Comparison of ENCODE assay signal across 24 cellular contexts in the genomic region with DNA sequence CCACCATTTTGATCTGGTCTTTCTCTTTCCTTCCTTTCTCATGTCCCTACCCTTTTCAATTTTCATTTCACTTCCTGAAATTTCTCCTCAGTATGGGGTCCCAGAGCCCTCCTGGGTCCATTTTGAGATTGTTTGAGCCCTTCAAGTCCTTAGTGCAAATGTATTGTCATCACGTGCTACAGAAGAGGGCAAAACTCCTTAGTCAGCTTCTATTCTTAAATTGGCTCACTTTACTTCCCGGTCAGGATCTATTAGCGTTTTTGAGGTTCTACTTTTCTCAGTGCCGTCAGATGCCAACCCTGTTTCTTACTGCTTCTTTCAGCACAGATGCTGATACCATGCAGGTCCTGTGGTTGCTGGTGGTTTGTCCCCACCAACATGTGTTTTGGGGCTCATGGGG. TPM values are rescaled to one million over a fixed set of nuclear protein-coding genes. Genes with fewer than 3 reads are reported as not detected.
DNase-seq lines count a peak whose midpoint lies in the region; ATAC-seq and TF ChIP-seq lines count a peak whose summit lies in the region.
"Had no signal": no experiment of that assay in that cellular context is flagged by ENCODE, and none has a peak within 500 bp of the region (broad histone marks: within the 10 kb centered on the region; RNA-seq: fewer than 3 reads in every experiment).

No MANE protein-coding gene starts in this region.

- H3K36me3 Mint-ChIP-seq in stimulated activated naive CD8-positive, alpha-beta T cell treated with anti-CD3 and anti-CD28 coated beads, Interleukin-15, Interleukin-2, amounts not matched to agents 100 ng/mL and 50 ng/mL, for 24 hours (ENCODE audit: low read depth), result peaks cover 58% of the 10 kb centered on the region
- H3K36me3 Mint-ChIP-seq in T-helper 17 cell (ENCODE audit: low read depth) (peaks cover 7% of the 10 kb centered on the region), chondrocyte (ENCODE audit: low read depth) (peaks cover 32% of the 10 kb centered on the region)
- H3K36me3 Mint-ChIP-seq in stimulated activated naive B cell treated with anti-CD40 and anti-IgM and Interleukin-4, amounts not matched to agents 10 μg/mL and 1 μg/mL and 100 μg/mL, for 72 hours, result peaks cover 24 to 38% of the 10 kb centered on the region in 2 donors

- no peak for DNase-seq in stimulated activated naive CD8-positive, alpha-beta T cell treated with anti-CD3 and anti-CD28 coated beads, Interleukin-15, Interleukin-2, amounts not matched to agents 100 U/mL and 50 U/mL, for 24 hours
- no peak for DNase-seq in T-helper 17 cell
- no peak for DNase-seq in chondrocyte (ENCODE audit: low spot score)
- DNase-seq in kidney glomerular epithelial cell (lab: John Stamatoyannopoulos, UW), result no peak
- DNase-seq in stimulated activated naive B cell treated with anti-CD40 and anti-IgM and Interleukin-4, amounts not matched to agents 10 μg/mL and 1 μg/mL and 100 μg/mL, for 72 hours, result no peak
- DNase-seq: CD8-positive, alpha-beta memory T cell; DMS 273 treated with DMSO at 0.1 percent for 48 hours; DMS79; EL; GDM1; H7; NCI-H1048; NCI-H1417 treated with DMSO at 0.1 percent for 48 hours; NCI-H1694 treated with DMSO at 0.1 percent for 48 hours; NCI-H2081; NCI-H226; NCI-H510A; NCI-H69; Right ventricle myocardium superior; RPMI8226 had no signal

- no peaks in the 10 kb centered on the region for H3K27me3 Mint-ChIP-seq in stimulated activated naive CD8-positive, alpha-beta T cell treated with anti-CD3 and anti-CD28 coated beads, Interleukin-15, Interleukin-2, amounts not matched to agents 100 ng/mL and 50 ng/mL, for 24 hours
- H3K27me3 Mint-ChIP-seq in T-helper 17 cell (no peaks in the 10 kb centered on the region), chondrocyte (ENCODE audit: low read depth) (no peaks in the 10 kb centered on the region)
- H3K27me3 Mint-ChIP-seq in stimulated activated naive B cell treated with anti-CD40 and anti-IgM and Interleukin-4, amounts not matched to agents 10 μg/mL and 1 μg/mL and 100 μg/mL, for 72 hours, result no peaks in the 10 kb centered on the region
- H3K27me3 Mint-ChIP-seq: B cell; CD8-positive, alpha-beta memory T cell; IgD-negative memory B cell had no signal

- H3K9me3 ChIP-seq in T-helper 17 cell (ENCODE audit: control insufficient read depth, low read length, poor library complexity, severe bottlenecking), result no peaks in the 10 kb centered on the region

- peaks cover 36% of the 10 kb centered on the region for H3K4me1 Mint-ChIP-seq in stimulated activated naive CD8-positive, alpha-beta T cell treated with anti-CD3 and anti-CD28 coated beads, Interleukin-15, Interleukin-2, amounts not matched to agents 100 ng/mL and 50 ng/mL, for 24 hours (ENCODE audit: low read depth)
- H3K4me1 Mint-ChIP-seq in T-helper 17 cell (peaks cover 25% of the 10 kb centered on the region), chondrocyte (ENCODE audit: low read depth) (peaks cover 29% of the 10 kb centered on the region)
- peaks cover 10 to 27% of the 10 kb centered on the region in 2 donors for H3K4me1 Mint-ChIP-seq in stimulated activated naive B cell treated with anti-CD40 and anti-IgM and Interleukin-4, amounts not matched to agents 10 μg/mL and 1 μg/mL and 100 μg/mL, for 72 hours

- no peak for ATAC-seq in stimulated activated naive CD8-positive, alpha-beta T cell treated with anti-CD3 and anti-CD28 coated beads, Interleukin-15, Interleukin-2, amounts not matched to agents 100 U/mL and 50 U/mL, for 24 hours
- ATAC-seq in T-helper 17 cell (no peak), HG03139 (IDR thresholded peaks at IDR 0.05; ENCODE audit: unreplicated experiment) (no peak)
- ATAC-seq in stimulated activated naive B cell treated with anti-CD40 and anti-IgM and Interleukin-4, amounts not matched to agents 10 μg/mL and 1 μg/mL and 100 μg/mL, for 72 hours (replicated peaks), result no peak

- peak overlapping the region; percentile 40 for H3K27ac Mint-ChIP-seq in stimulated activated naive CD8-positive, alpha-beta T cell treated with anti-CD3 and anti-CD28 coated beads, Interleukin-15, Interleukin-2, amounts not matched to agents 100 ng/mL and 50 ng/mL, for 24 hours
- H3K27ac Mint-ChIP-seq in T-helper 17 cell (peak overlapping the region; percentile 45), chondrocyte (ENCODE audit: unreplicated experiment) (peak overlapping the region; percentile 51)
- no peak overlapping the region for H3K27ac Mint-ChIP-seq in stimulated activated naive B cell treated with anti-CD40 and anti-IgM and Interleukin-4, amounts not matched to agents 10 μg/mL and 1 μg/mL and 100 μg/mL, for 72 hours
- H3K27ac Mint-ChIP-seq: B cell had no signal

- H3K4me3 Mint-ChIP-seq in stimulated activated naive CD8-positive, alpha-beta T cell treated with anti-CD3 and anti-CD28 coated beads, Interleukin-15, Interleukin-2, amounts not matched to agents 100 ng/mL and 50 ng/mL, for 24 hours, result no peak overlapping the region
- H3K4me3 Mint-ChIP-seq in T-helper 17 cell, result no peak overlapping the region
- H3K4me3 Mint-ChIP-seq in chondrocyte (ENCODE audit: unreplicated experiment), result no peak overlapping the region
- H3K4me3 Mint-ChIP-seq in stimulated activated naive B cell treated with anti-CD40 and anti-IgM and Interleukin-4, amounts not matched to agents 10 μg/mL and 1 μg/mL and 100 μg/mL, for 72 hours, result no peak overlapping the region
- H3K4me3 Mint-ChIP-seq: B cell; CD8-positive, alpha-beta memory T cell had no signal

- H3K9me3 Mint-ChIP-seq in stimulated activated naive CD8-positive, alpha-beta T cell treated with anti-CD3 and anti-CD28 coated beads, Interleukin-15, Interleukin-2, amounts not matched to agents 100 ng/mL and 50 ng/mL, for 24 hours, result no peaks in the 10 kb centered on the region
- H3K9me3 Mint-ChIP-seq in chondrocyte (ENCODE audit: low read depth), result no peaks in the 10 kb centered on the region
- H3K9me3 Mint-ChIP-seq in stimulated activated naive B cell treated with anti-CD40 and anti-IgM and Interleukin-4, amounts not matched to agents 10 μg/mL and 1 μg/mL and 100 μg/mL, for 72 hours, result no peaks in the 10 kb centered on the region
- H3K9me3 Mint-ChIP-seq: CD8-positive, alpha-beta memory T cell; IgD-negative memory B cell had no signal

- TF ChIP-seq CTCF in chondrocyte (IDR thresholded peaks at IDR 0.05), result no peak

RNA-seq across cellular contexts. Expression of a gene that starts 5.9 kb away (rescaled TPM):
- total RNA-seq in T-helper 17 cell, result 10 to 100 TPM; 58.0 to 64.2 TPM
- total RNA-seq in chondrocyte, result 45.4 to 57.9 TPM (median 48.0 TPM) in 3 replicates

RNA-seq across cellular contexts. Expression of a gene that starts 6.3 kb away (rescaled TPM):
- total RNA-seq in T-helper 17 cell (10 to 100 TPM; 44.5 to 45.0 TPM), chondrocyte (105 to 133 TPM (median 124 TPM) in 3 replicates)

RNA-seq across cellular contexts. Expression of a gene that starts 19.0 kb away (rescaled TPM):
- total RNA-seq in T-helper 17 cell, result not detected
- 2.8 to 7.1 TPM (median 3.3 TPM) in 3 replicates for total RNA-seq in chondrocyte
- total RNA-seq: B cell had no signal
